Comparison of ENCODE assay signal across 1 cellular context in genomic region chr11:128453444-128454336, GRCh38.
TF ChIP-seq lines count a peak whose summit lies in the region.

No MANE protein-coding gene starts in this region.

TF ChIP-seq in K562, 482 proteins besides CTCF, POLR2A, EP300 and RAD21 (continued from another document):
- TF ChIP-seq GTF3C2 (IDR thresholded peaks at IDR 0.05; ENCODE audit: borderline replicate concordance, extremely low read depth, insufficient read length) (no peak), FOS (IDR thresholded peaks at IDR 0.05; ENCODE audit: extremely low read depth, insufficient read length) (no peak), NFE2 (IDR thresholded peaks at IDR 0.05; ENCODE audit: low read depth) (peak; percentile 66), ZNF175 (CRISPR knock-in tag; IDR thresholded peaks at IDR 0.05; ENCODE audit: low read depth) (no peak), C11orf30 (IDR thresholded peaks at IDR 0.05; ENCODE audit: low read depth) (peak; percentile 7; the same call in 1 of the 2 replicates), TFE3 (CRISPR knock-in tag; IDR thresholded peaks at IDR 0.05) (peak; percentile 79)
